ENCODE assay signal across 12 cellular contexts in the genomic region with DNA sequence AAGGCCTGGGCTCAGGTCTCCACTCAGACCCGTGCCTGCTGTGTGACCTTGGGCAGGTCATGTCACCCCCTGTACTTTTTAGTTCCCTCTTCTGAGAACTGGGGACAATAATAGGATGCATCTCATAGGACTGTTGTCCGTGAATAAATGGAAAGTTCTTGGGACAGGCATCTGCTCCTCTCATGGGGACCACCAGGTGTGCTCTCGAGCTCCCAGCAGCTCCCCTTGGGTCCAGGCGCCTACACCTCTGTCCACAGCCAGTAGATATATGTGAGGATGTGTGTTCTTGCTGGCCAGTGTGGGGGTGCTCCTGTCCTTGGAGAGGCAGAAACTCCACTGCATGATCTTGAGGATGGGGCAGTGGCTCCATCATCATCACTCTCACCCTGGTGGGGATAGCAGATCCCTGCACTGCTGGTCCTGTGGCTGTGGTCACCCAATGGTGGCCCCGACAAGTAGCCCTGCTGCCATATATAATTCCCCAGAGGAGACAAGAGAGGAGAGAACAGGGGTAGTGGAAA.
DNase-seq lines count a peak whose midpoint lies in the region; ATAC-seq and TF ChIP-seq lines count a peak whose summit lies in the region.
"Had no signal": no experiment of that assay in that cellular context is flagged by ENCODE, and none has a peak within 500 bp of the region (broad histone marks: within the 10 kb centered on the region; RNA-seq: fewer than 3 reads in every experiment).

No MANE protein-coding gene starts in this region.

- H3K79me1 ChIP-seq in neuronal stem cell (ENCODE audit: low read depth, low read length), result no peaks in the 10 kb centered on the region

- CTCF ChIA-PET in HEK293T (lab: Yijun Ruan, JAX), result no interaction called here

- H3K4me3 ChIP-seq in brain microvascular endothelial cell (ENCODE audit: low read depth, low read length) (no peak overlapping the region), neuronal stem cell (ENCODE audit: low read length in 2 of 2) (no peak overlapping the region)
- H3K4me3 ChIP-seq: gastroesophageal sphincter, SJSA1 had no signal

- H3K4me2 ChIP-seq in neuronal stem cell (ENCODE audit: insufficient read depth, low read length, poor library complexity, severe bottlenecking), result no peak overlapping the region

- H3K18ac ChIP-seq in neuronal stem cell (ENCODE audit: low read length), result peak overlapping the region; percentile 25

- no peaks in the 10 kb centered on the region for H3K9me3 ChIP-seq in neuronal stem cell (replicated peaks in 1 of 2; ENCODE audit: control insufficient read depth in 2 of 2, insufficient read depth in 1 of 2, low read depth in 1 of 2, low read length in 2 of 2)
- H3K9me3 ChIP-seq: gastroesophageal sphincter, SJSA1 had no signal

- H3K4me1 ChIP-seq in neuronal stem cell (ENCODE audit: control insufficient read depth in 2 of 2, insufficient read depth in 1 of 2, low read depth in 1 of 2, low read length in 2 of 2), result peaks cover 0 to 18% of the 10 kb centered on the region in 2 donors
- H3K4me1 ChIP-seq: gastroesophageal sphincter, SJSA1 had no signal

- WGBS in neuronal stem cell (ENCODE audit: extremely low coverage in 2 of 2, insufficient read length in 2 of 2, insufficient replicate concordance in 1 of 2), 2 donors, result no CpG with 5 or more reads among the region's 5 CpGs

- H3K27ac ChIP-seq in brain microvascular endothelial cell (no peak overlapping the region), neuronal stem cell (replicated peaks; ENCODE audit: low read length) (no peak overlapping the region)
- H3K27ac ChIP-seq: gastroesophageal sphincter, SJSA1 had no signal

- H2BK120ac ChIP-seq in neuronal stem cell (ENCODE audit: low read depth, low read length), result no peak overlapping the region

- no peak overlapping the region for H4K91ac ChIP-seq in neuronal stem cell (ENCODE audit: low read depth, low read length, poor library complexity)

- no peak overlapping the region for H3K9ac ChIP-seq in neuronal stem cell (ENCODE audit: low read depth, low read length, poor library complexity)

- peak; percentile 5 for DNase-seq in GM03348 (ENCODE audit: low spot score)
- peak; percentile 40 for DNase-seq in HEK293T (ENCODE audit: extremely low spot score)
- DNase-seq in brain microvascular endothelial cell, result no peak
- DNase-seq in neuronal stem cell (ENCODE audit: low spot score), result no peak
- no peak for DNase-seq in NCI-H128 (lab: John Stamatoyannopoulos, UW; ENCODE audit: unreplicated experiment)
- no peak for DNase-seq in activated naive CD4-positive, alpha-beta T cell (lab: John Stamatoyannopoulos, UW)
- DNase-seq: activated CD8-positive, alpha-beta memory T cell treated with anti-CD3 and anti-CD28 coated beads, Interleukin-2, amount 50 U/mL, for 4 hours; NCI-H1694; NCI-H69 had no signal

- no peak overlapping the region for H2AFZ ChIP-seq in neuronal stem cell (ENCODE audit: low read length)

- no peak overlapping the region for H2BK5ac ChIP-seq in neuronal stem cell (ENCODE audit: low read length)

- no peak for ATAC-seq in GM21423 (IDR thresholded peaks at IDR 0.05; ENCODE audit: unreplicated experiment)
- ATAC-seq: gastroesophageal sphincter had no signal

- H3K27me3 ChIP-seq in brain microvascular endothelial cell (replicated peaks), result peaks cover 30% of the 10 kb centered on the region
- H3K27me3 ChIP-seq in neuronal stem cell (ENCODE audit: control insufficient read depth in 3 of 3, insufficient read depth in 3 of 3, low read depth in 1 of 3, low read length in 3 of 3), result no peaks in the 10 kb centered on the region
- H3K27me3 ChIP-seq: gastroesophageal sphincter had no signal

- POLR2A ChIA-PET in HEK293T (lab: Yijun Ruan, JAX), result no interaction called here

- H3K4ac ChIP-seq in neuronal stem cell (ENCODE audit: low read length), result no peak overlapping the region

- H2AK5ac ChIP-seq in neuronal stem cell (ENCODE audit: low read depth, low read length), result peak overlapping the region; percentile 27

- in situ Hi-C loops in brain microvascular endothelial cell (cut with HindIII; ENCODE audit: low pct_ligation_motif_present, low sequenced_read_pairs), result no loop called here

- peak overlapping the region; percentile 59 for H2BK12ac ChIP-seq in neuronal stem cell (ENCODE audit: low read length)

- H3K36me3 ChIP-seq in brain microvascular endothelial cell (replicated peaks), result no peaks in the 10 kb centered on the region
- H3K36me3 ChIP-seq in neuronal stem cell (replicated peaks in 1 of 2; ENCODE audit: control insufficient read depth in 2 of 2, insufficient read depth in 2 of 2, low read length in 2 of 2), result no peaks in the 10 kb centered on the region
- H3K36me3 ChIP-seq: gastroesophageal sphincter, SJSA1 had no signal

- H3K14ac ChIP-seq in neuronal stem cell (ENCODE audit: low read length), result no peak overlapping the region

- no peak overlapping the region for H3K23ac ChIP-seq in neuronal stem cell (ENCODE audit: low read depth, low read length, poor library complexity)

- no peak overlapping the region for H4K8ac ChIP-seq in neuronal stem cell (ENCODE audit: low read depth, low read length)

- H2BK15ac ChIP-seq in neuronal stem cell (ENCODE audit: low read length), result no peak overlapping the region

- TF ChIP-seq CTCF in brain microvascular endothelial cell (IDR thresholded peaks at IDR 0.05; ENCODE audit: low read depth, low read length, missing control alignments), result peak; percentile 53

TF ChIP-seq in HEK293T, 16 proteins besides CTCF, POLR2A, EP300 and RAD21:
- no peak for TF ChIP-seq ELF4 (IDR thresholded peaks at IDR 0.05)
- TF ChIP-seq FOXK2 (IDR thresholded peaks at IDR 0.05), result no peak
- TF ChIP-seq NFRKB (IDR thresholded peaks at IDR 0.05), result no peak
- TF ChIP-seq ARNT (IDR thresholded peaks at IDR 0.05), result no peak
- no peak for TF ChIP-seq FOXA1 (IDR thresholded peaks at IDR 0.05)
- TF ChIP-seq SUZ12 (IDR thresholded peaks at IDR 0.05), result no peak
- no peak for TF ChIP-seq L3MBTL2 (conservative IDR thresholded peaks at IDR 0.05)
- no peak for TF ChIP-seq HDGF (IDR thresholded peaks at IDR 0.05; ENCODE audit: borderline replicate concordance)
- TF ChIP-seq CTBP1 (IDR thresholded peaks at IDR 0.05; ENCODE audit: borderline replicate concordance), result no peak
- TF ChIP-seq LEF1 (IDR thresholded peaks at IDR 0.05; ENCODE audit: borderline replicate concordance), result no peak
- TF ChIP-seq, protein P1, sequence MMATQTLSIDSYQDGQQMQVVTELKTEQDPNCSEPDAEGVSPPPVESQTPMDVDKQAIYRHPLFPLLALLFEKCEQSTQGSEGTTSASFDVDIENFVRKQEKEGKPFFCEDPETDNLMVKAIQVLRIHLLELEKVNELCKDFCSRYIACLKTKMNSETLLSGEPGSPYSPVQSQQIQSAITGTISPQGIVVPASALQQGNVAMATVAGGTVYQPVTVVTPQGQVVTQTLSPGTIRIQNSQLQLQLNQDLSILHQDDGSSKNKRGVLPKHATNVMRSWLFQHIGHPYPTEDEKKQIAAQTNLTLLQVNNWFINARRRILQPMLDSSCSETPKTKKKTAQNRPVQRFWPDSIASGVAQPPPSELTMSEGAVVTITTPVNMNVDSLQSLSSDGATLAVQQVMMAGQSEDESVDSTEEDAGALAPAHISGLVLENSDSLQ (IDR thresholded peaks at IDR 0.05), result no peak

Comparison
In these comparisons a context has a peak if more than half of its experiments do, and no peak if none do; other contexts are left out.
1. DNase-seq: peak in GM03348 (single experiment) and HEK293T (single experiment); none in brain microvascular endothelial cell (single experiment), neuronal stem cell (single experiment), NCI-H128 (single experiment) and activated naive CD4-positive, alpha-beta T cell (0 of 4).